In the genomic region with DNA sequence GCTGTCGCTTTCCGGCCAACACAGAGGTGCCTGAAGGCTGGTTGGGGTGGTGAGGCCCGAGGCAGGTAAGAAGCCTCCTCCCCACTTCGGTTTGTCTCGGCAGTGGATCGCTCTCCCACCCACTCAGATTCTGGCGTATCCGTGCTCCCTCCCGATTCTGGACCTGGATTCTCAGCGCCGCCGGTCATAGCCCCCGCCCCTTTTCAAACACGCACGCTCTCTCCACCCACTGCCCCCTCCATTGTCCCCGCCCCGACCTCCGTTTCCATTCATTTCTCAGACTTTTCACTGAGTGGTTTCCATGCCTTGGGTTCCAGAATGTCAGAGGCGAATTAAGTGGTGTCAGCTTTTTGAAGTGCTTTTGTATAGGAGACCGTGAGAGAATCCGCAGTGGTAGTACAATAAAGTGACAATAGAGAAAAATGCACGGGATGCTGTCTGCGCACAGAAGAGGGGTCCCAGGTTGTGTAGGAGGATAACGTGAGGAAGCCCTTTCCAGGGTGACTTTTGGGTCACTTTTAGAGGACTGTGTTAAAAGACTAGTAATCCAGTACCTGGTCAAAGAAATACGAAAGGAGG, we compare ENCODE assay signal across 1 cellular context.
TF ChIP-seq lines count a peak whose summit lies in the region.

A gene (plus strand): TSS at position 4 of the 579 bp plus-strand sequence. CDS start 21,221 bp downstream, outside the sequence.

TF ChIP-seq in HepG2, 621 proteins besides CTCF, POLR2A, EP300 and RAD21 (continued from another document and continues in another):
- TF ChIP-seq, protein P1, sequence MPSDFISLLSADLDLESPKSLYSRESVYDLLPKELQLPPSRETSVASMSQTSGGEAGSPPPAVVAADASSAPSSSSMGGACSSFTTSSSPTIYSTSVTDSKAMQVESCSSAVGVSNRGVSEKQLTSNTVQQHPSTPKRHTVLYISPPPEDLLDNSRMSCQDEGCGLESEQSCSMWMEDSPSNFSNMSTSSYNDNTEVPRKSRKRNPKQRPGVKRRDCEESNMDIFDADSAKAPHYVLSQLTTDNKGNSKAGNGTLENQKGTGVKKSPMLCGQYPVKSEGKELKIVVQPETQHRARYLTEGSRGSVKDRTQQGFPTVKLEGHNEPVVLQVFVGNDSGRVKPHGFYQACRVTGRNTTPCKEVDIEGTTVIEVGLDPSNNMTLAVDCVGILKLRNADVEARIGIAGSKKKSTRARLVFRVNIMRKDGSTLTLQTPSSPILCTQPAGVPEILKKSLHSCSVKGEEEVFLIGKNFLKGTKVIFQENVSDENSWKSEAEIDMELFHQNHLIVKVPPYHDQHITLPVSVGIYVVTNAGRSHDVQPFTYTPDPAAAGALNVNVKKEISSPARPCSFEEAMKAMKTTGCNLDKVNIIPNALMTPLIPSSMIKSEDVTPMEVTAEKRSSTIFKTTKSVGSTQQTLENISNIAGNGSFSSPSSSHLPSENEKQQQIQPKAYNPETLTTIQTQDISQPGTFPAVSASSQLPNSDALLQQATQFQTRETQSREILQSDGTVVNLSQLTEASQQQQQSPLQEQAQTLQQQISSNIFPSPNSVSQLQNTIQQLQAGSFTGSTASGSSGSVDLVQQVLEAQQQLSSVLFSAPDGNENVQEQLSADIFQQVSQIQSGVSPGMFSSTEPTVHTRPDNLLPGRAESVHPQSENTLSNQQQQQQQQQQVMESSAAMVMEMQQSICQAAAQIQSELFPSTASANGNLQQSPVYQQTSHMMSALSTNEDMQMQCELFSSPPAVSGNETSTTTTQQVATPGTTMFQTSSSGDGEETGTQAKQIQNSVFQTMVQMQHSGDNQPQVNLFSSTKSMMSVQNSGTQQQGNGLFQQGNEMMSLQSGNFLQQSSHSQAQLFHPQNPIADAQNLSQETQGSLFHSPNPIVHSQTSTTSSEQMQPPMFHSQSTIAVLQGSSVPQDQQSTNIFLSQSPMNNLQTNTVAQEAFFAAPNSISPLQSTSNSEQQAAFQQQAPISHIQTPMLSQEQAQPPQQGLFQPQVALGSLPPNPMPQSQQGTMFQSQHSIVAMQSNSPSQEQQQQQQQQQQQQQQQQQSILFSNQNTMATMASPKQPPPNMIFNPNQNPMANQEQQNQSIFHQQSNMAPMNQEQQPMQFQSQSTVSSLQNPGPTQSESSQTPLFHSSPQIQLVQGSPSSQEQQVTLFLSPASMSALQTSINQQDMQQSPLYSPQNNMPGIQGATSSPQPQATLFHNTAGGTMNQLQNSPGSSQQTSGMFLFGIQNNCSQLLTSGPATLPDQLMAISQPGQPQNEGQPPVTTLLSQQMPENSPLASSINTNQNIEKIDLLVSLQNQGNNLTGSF (CRISPR knock-in tag; IDR thresholded peaks at IDR 0.05) = no peak
- no peak for TF ChIP-seq CENPT (CRISPR knock-in tag; IDR thresholded peaks at IDR 0.05; ENCODE audit: low read depth)
- TF ChIP-seq PCBP2 (optimal IDR thresholded peaks at IDR 0.05; ENCODE audit: low read depth, low read length, poor library complexity, severe bottlenecking) = no peak
- TF ChIP-seq, protein P2, sequence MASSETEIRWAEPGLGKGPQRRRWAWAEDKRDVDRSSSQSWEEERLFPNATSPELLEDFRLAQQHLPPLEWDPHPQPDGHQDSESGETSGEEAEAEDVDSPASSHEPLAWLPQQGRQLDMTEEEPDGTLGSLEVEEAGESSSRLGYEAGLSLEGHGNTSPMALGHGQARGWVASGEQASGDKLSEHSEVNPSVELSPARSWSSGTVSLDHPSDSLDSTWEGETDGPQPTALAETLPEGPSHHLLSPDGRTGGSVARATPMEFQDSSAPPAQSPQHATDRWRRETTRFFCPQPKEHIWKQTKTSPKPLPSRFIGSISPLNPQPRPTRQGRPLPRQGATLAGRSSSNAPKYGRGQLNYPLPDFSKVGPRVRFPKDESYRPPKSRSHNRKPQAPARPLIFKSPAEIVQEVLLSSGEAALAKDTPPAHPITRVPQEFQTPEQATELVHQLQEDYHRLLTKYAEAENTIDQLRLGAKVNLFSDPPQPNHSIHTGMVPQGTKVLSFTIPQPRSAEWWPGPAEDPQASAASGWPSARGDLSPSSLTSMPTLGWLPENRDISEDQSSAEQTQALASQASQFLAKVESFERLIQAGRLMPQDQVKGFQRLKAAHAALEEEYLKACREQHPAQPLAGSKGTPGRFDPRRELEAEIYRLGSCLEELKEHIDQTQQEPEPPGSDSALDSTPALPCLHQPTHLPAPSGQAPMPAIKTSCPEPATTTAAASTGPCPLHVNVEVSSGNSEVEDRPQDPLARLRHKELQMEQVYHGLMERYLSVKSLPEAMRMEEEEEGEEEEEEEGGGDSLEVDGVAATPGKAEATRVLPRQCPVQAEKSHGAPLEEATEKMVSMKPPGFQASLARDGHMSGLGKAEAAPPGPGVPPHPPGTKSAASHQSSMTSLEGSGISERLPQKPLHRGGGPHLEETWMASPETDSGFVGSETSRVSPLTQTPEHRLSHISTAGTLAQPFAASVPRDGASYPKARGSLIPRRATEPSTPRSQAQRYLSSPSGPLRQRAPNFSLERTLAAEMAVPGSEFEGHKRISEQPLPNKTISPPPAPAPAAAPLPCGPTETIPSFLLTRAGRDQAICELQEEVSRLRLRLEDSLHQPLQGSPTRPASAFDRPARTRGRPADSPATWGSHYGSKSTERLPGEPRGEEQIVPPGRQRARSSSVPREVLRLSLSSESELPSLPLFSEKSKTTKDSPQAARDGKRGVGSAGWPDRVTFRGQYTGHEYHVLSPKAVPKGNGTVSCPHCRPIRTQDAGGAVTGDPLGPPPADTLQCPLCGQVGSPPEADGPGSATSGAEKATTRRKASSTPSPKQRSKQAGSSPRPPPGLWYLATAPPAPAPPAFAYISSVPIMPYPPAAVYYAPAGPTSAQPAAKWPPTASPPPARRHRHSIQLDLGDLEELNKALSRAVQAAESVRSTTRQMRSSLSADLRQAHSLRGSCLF (CRISPR knock-in tag; IDR thresholded peaks at IDR 0.05; ENCODE audit: borderline replicate concordance) = no peak
- no peak for TF ChIP-seq ETV5 (CRISPR knock-in tag; IDR thresholded peaks at IDR 0.05; ENCODE audit: borderline replicate concordance)
- peak; percentile 66 for TF ChIP-seq PHF20 (CRISPR knock-in tag; IDR thresholded peaks at IDR 0.05)
- TF ChIP-seq, protein P3, sequence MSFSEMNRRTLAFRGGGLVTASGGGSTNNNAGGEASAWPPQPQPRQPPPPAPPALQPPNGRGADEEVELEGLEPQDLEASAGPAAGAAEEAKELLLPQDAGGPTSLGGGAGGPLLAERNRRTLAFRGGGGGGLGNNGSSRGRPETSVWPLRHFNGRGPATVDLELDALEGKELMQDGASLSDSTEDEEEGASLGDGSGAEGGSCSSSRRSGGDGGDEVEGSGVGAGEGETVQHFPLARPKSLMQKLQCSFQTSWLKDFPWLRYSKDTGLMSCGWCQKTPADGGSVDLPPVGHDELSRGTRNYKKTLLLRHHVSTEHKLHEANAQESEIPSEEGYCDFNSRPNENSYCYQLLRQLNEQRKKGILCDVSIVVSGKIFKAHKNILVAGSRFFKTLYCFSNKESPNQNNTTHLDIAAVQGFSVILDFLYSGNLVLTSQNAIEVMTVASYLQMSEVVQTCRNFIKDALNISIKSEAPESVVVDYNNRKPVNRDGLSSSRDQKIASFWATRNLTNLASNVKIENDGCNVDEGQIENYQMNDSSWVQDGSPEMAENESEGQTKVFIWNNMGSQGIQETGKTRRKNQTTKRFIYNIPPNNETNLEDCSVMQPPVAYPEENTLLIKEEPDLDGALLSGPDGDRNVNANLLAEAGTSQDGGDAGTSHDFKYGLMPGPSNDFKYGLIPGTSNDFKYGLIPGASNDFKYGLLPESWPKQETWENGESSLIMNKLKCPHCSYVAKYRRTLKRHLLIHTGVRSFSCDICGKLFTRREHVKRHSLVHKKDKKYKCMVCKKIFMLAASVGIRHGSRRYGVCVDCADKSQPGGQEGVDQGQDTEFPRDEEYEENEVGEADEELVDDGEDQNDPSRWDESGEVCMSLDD (CRISPR knock-in tag; IDR thresholded peaks at IDR 0.05; ENCODE audit: borderline replicate concordance) = no peak
- TF ChIP-seq, protein P4, sequence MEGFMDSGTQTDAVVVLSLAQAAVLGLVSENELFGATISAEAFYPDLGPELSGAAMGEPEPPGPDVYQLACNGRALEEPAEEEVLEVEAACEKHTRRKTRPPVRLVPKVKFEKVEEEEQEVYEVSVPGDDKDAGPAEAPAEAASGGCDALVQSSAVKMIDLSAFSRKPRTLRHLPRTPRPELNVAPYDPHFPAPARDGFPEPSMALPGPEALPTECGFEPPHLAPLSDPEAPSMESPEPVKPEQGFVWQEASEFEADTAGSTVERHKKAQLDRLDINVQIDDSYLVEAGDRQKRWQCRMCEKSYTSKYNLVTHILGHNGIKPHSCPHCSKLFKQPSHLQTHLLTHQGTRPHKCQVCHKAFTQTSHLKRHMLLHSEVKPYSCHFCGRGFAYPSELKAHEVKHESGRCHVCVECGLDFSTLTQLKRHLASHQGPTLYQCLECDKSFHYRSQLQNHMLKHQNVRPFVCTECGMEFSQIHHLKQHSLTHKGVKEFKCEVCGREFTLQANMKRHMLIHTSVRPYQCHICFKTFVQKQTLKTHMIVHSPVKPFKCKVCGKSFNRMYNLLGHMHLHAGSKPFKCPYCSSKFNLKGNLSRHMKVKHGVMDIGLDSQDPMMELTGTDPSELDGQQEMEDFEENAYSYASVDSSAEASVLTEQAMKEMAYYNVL (CRISPR knock-in tag; IDR thresholded peaks at IDR 0.05; ENCODE audit: borderline replicate concordance) = 0 out of 2 replicates have a peak, but pooled peaks have one; percentile 22
- TF ChIP-seq, protein P5, sequence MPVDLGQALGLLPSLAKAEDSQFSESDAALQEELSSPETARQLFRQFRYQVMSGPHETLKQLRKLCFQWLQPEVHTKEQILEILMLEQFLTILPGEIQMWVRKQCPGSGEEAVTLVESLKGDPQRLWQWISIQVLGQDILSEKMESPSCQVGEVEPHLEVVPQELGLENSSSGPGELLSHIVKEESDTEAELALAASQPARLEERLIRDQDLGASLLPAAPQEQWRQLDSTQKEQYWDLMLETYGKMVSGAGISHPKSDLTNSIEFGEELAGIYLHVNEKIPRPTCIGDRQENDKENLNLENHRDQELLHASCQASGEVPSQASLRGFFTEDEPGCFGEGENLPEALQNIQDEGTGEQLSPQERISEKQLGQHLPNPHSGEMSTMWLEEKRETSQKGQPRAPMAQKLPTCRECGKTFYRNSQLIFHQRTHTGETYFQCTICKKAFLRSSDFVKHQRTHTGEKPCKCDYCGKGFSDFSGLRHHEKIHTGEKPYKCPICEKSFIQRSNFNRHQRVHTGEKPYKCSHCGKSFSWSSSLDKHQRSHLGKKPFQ (CRISPR knock-in tag; IDR thresholded peaks at IDR 0.05; ENCODE audit: insufficient replicate concordance) = no peak
- TF ChIP-seq, protein P6, sequence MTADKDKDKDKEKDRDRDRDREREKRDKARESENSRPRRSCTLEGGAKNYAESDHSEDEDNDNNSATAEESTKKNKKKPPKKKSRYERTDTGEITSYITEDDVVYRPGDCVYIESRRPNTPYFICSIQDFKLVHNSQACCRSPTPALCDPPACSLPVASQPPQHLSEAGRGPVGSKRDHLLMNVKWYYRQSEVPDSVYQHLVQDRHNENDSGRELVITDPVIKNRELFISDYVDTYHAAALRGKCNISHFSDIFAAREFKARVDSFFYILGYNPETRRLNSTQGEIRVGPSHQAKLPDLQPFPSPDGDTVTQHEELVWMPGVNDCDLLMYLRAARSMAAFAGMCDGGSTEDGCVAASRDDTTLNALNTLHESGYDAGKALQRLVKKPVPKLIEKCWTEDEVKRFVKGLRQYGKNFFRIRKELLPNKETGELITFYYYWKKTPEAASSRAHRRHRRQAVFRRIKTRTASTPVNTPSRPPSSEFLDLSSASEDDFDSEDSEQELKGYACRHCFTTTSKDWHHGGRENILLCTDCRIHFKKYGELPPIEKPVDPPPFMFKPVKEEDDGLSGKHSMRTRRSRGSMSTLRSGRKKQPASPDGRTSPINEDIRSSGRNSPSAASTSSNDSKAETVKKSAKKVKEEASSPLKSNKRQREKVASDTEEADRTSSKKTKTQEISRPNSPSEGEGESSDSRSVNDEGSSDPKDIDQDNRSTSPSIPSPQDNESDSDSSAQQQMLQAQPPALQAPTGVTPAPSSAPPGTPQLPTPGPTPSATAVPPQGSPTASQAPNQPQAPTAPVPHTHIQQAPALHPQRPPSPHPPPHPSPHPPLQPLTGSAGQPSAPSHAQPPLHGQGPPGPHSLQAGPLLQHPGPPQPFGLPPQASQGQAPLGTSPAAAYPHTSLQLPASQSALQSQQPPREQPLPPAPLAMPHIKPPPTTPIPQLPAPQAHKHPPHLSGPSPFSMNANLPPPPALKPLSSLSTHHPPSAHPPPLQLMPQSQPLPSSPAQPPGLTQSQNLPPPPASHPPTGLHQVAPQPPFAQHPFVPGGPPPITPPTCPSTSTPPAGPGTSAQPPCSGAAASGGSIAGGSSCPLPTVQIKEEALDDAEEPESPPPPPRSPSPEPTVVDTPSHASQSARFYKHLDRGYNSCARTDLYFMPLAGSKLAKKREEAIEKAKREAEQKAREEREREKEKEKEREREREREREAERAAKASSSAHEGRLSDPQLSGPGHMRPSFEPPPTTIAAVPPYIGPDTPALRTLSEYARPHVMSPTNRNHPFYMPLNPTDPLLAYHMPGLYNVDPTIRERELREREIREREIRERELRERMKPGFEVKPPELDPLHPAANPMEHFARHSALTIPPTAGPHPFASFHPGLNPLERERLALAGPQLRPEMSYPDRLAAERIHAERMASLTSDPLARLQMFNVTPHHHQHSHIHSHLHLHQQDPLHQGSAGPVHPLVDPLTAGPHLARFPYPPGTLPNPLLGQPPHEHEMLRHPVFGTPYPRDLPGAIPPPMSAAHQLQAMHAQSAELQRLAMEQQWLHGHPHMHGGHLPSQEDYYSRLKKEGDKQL (CRISPR knock-in tag; IDR thresholded peaks at IDR 0.05; ENCODE audit: low read depth) = no peak
- TF ChIP-seq RFXANK (CRISPR knock-in tag; IDR thresholded peaks at IDR 0.05) = no peak
- no peak for TF ChIP-seq ZNF563 (CRISPR knock-in tag; IDR thresholded peaks at IDR 0.05)
- no peak for TF ChIP-seq EHMT2 (IDR thresholded peaks at IDR 0.05; ENCODE audit: borderline replicate concordance, low read depth, low read length)
- TF ChIP-seq KDM2A (CRISPR knock-in tag; IDR thresholded peaks at IDR 0.05; ENCODE audit: borderline replicate concordance, low read depth) = peak; percentile 39; the same call in 1 of the 2 replicates
- 0 out of 2 replicates have a peak, but pooled peaks have one; percentile 12 for TF ChIP-seq ZSCAN21 (CRISPR knock-in tag; IDR thresholded peaks at IDR 0.05; ENCODE audit: borderline replicate concordance)
- TF ChIP-seq, protein P7, sequence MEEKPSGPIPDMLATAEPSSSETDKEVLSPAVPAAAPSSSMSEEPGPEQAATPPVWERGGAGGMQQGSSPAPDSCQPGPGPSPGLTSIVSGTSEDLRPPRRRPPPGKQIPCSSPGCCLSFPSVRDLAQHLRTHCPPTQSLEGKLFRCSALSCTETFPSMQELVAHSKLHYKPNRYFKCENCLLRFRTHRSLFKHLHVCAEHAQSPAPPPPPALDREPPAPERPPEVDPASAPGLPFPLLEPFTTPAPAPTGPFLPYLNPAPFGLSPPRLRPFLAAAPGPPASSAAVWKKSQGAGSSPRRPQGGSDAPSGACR (CRISPR knock-in tag; IDR thresholded peaks at IDR 0.05) = no peak
- TF ChIP-seq, protein P8, sequence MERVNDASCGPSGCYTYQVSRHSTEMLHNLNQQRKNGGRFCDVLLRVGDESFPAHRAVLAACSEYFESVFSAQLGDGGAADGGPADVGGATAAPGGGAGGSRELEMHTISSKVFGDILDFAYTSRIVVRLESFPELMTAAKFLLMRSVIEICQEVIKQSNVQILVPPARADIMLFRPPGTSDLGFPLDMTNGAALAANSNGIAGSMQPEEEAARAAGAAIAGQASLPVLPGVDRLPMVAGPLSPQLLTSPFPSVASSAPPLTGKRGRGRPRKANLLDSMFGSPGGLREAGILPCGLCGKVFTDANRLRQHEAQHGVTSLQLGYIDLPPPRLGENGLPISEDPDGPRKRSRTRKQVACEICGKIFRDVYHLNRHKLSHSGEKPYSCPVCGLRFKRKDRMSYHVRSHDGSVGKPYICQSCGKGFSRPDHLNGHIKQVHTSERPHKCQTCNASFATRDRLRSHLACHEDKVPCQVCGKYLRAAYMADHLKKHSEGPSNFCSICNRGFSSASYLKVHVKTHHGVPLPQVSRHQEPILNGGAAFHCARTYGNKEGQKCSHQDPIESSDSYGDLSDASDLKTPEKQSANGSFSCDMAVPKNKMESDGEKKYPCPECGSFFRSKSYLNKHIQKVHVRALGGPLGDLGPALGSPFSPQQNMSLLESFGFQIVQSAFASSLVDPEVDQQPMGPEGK (CRISPR knock-in tag; IDR thresholded peaks at IDR 0.05) = peak; percentile 6; the same call in 1 of the 2 replicates
- TF ChIP-seq SUZ12 (IDR thresholded peaks at IDR 0.05; ENCODE audit: low read depth, low read length) = no peak
- TF ChIP-seq KDM6A (CRISPR knock-in tag; IDR thresholded peaks at IDR 0.05; ENCODE audit: low read depth) = no peak
- no peak for TF ChIP-seq ZBTB8A (CRISPR knock-in tag; IDR thresholded peaks at IDR 0.05; ENCODE audit: borderline replicate concordance, low read depth)
